ENCODE assay signal across 21 cellular contexts in genomic region chr5:89401012-89401411, GRCh38.
"Had no signal": no experiment of that assay in that cellular context is flagged by ENCODE, and none has a peak within 500 bp of the region (broad histone marks: within the 10 kb centered on the region; RNA-seq: fewer than 3 reads in every experiment).

No MANE protein-coding gene starts in this region.

- H3K4me3 ChIP-seq: SJSA1, SK-N-MC had no signal

- H3K36me3 ChIP-seq: SJSA1 had no signal

- DNase-seq: KBM-7, MV-4-11, NCI-H1092, NCI-H1105 treated with DMSO at 0.1 percent for 48 hours, NCI-H1417 treated with DMSO at 0.1 percent for 48 hours, NCI-H146, NCI-H1694 treated with DMSO at 0.1 percent for 48 hours, NCI-H1930, NCI-H2081, NCI-H2107, NCI-H226, NCI-H446, NCI-H510A, NCI-H524 treated with DMSO at 0.1 percent for 48 hours, NCI-H69, NCI-H774, Right ventricle myocardium superior, SIG-M5 had no signal

- H3K27ac ChIP-seq: SJSA1, SK-N-MC had no signal

- H3K9me3 ChIP-seq: SJSA1 had no signal

- H3K27me3 ChIP-seq: SJSA1 had no signal

- ATAC-seq: Panc1 had no signal
